In the genomic region with DNA sequence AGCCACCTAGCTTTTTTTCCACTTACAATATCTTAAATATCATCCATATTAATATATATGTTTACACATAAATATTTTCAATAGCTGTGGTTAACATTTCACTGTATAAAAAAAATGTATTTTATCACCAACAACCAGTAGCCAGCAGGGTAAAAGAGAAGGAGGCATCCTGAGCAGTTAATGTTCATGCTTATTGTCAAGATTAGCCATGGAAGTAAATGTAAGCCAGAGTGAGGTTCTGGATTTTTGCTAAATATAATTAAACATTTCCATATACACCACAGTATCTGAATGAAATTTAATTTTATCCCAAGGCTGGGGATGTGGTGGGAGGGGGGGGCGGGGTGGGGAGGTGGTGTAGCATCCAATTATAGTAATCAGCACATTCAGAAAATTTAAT, we compare ENCODE assay signal across 5 cellular contexts.
"Had no signal": no experiment of that assay in that cellular context is flagged by ENCODE, and none has a peak within 500 bp of the region (broad histone marks: within the 10 kb centered on the region; RNA-seq: fewer than 3 reads in every experiment).

No MANE protein-coding gene starts in this region.

- H3K4me3 Mint-ChIP-seq: GM23338, H9 had no signal

- H3K4me1 Mint-ChIP-seq: GM23338, H9 had no signal

- H3K27ac Mint-ChIP-seq: GM23338, H9 had no signal

- H2AFZ ChIP-seq: GM23338 had no signal

- H3K4me3 ChIP-seq: GM23338, K562 had no signal

- DNase-seq: H9, HCEC 1CT, IMR-90 had no signal

- H3K9me3 Mint-ChIP-seq: GM23338, H9 had no signal

- ATAC-seq: GM23338, K562 had no signal

- H3K4me2 ChIP-seq: GM23338 had no signal
